Comparison of ENCODE assay signal across 8 cellular contexts in genomic region chr10:103759100-103759781, GRCh38.
A peak's percentile ranks its signal among the peaks of the same experiment; 100 is the strongest.
DNase-seq lines count a peak whose midpoint lies in the region; ATAC-seq and TF ChIP-seq lines count a peak whose summit lies in the region.

No MANE protein-coding gene starts in this region.

- peak; percentile 92 for DNase-seq in NOMO-1 treated with dmso at 0.1 percent for 144 hours (lab: John Stamatoyannopoulos, UW; ENCODE audit: unreplicated experiment)
- DNase-seq in astrocyte of the spinal cord (ENCODE audit: low read depth, low spot score) = peak; percentile 81
- DNase-seq in iris pigment epithelial cell (ENCODE audit: low read depth) = peak; percentile 91
- DNase-seq in stimulated activated naive CD4-positive, alpha-beta T cell treated with Interleukin-2 at 50 U/mL for 16 hours (lab: John Stamatoyannopoulos, UW) = peak; percentile 34
- no peak for DNase-seq in OCI-M1 (lab: John Stamatoyannopoulos, UW)
- no peak for DNase-seq in islet precursor cell

- peaks cover 0 to 8% (median 0%) of the 10 kb centered on the region in 11 experiments; a peak in 1 of 22 replicates for H4K20me1 ChIP-seq in BLaER1 treated with 17β-estradiol and CSF1 and Interleukin-3, amounts not matched to agents 10 nM and 100 nM

- in situ Hi-C loops in astrocyte of the spinal cord (cut with HindIII; ENCODE audit: low sequenced_read_pairs) = no loop called here

- peaks cover 86 to 100% (median 93%) of the 10 kb centered on the region in 10 experiments for H3K4me1 ChIP-seq in BLaER1 treated with 17β-estradiol and CSF1 and Interleukin-3, amounts not matched to agents 10 nM and 100 nM

- no peaks in the 10 kb centered on the region for H3K27me3 ChIP-seq in BLaER1 treated with 17β-estradiol and CSF1 and Interleukin-3, amounts not matched to agents 10 nM and 100 nM

- H3K4me2 ChIP-seq in BLaER1 treated with 17β-estradiol and CSF1 and Interleukin-3, amounts not matched to agents 10 nM and 100 nM = peak overlapping the region; percentile 81 to 98 (median 93)

- no peaks in the 10 kb centered on the region for H3K9me3 ChIP-seq in BLaER1 treated with 17β-estradiol and CSF1 and Interleukin-3, amounts not matched to agents 10 nM and 100 nM (replicated peaks in 1 of 11)

- H3K9ac ChIP-seq in BLaER1 treated with 17β-estradiol and CSF1 and Interleukin-3, amounts not matched to agents 10 nM and 100 nM = peak overlapping the region; percentile 18 to 80 (median 73); a peak in 21 of 22 replicates

- H3K27ac ChIP-seq in BLaER1 treated with 17β-estradiol and CSF1 and Interleukin-3, amounts not matched to agents 10 nM and 100 nM = peak overlapping the region; percentile 30 to 96 (median 87); a peak in 21 of 22 replicates

- H3K4me3 ChIP-seq in BLaER1 treated with 17β-estradiol and CSF1 and Interleukin-3, amounts not matched to agents 10 nM and 100 nM = peak overlapping the region in 9 of 10 experiments; percentile 4 to 46 (median 28); a peak in 13 of 20 replicates
- no peak overlapping the region for H3K4me3 ChIP-seq in astrocyte of the spinal cord (ENCODE audit: low read depth, low read length)

- peaks cover 0 to 33% (median 6%) of the 10 kb centered on the region in 11 experiments; a peak in 11 of 22 replicates for H3K36me3 ChIP-seq in BLaER1 treated with 17β-estradiol and CSF1 and Interleukin-3, amounts not matched to agents 10 nM and 100 nM

- ATAC-seq in GM21723 (IDR thresholded peaks at IDR 0.05; ENCODE audit: unreplicated experiment) = peak; percentile 36

- no peak for TF ChIP-seq CTCF in astrocyte of the spinal cord (IDR thresholded peaks at IDR 0.05; ENCODE audit: low read depth, low read length)

Comparison
In these comparisons a context has a peak if more than half of its experiments do, and no peak if none do; other contexts are left out.
1. DNase-seq: peak in NOMO-1 treated with dmso at 0.1 percent for 144 hours (single experiment), astrocyte of the spinal cord (single experiment), iris pigment epithelial cell (single experiment) and stimulated activated naive CD4-positive, alpha-beta T cell treated with Interleukin-2 at 50 U/mL for 16 hours (single experiment); none in OCI-M1 (single experiment) and islet precursor cell (single experiment).